8 cellular contexts compared by ENCODE assay signal in genomic region chr11:57515332-57516060, GRCh38. TPM values are rescaled to one million over a fixed set of nuclear protein-coding genes. Genes with fewer than 3 reads are reported as not detected.
DNase-seq lines count a peak whose midpoint lies in the region; ATAC-seq and TF ChIP-seq lines count a peak whose summit lies in the region.

Gene SLC43A1 (minus strand): TSS chr11:57515702. CDS start chr11:57514111, 1,591 bp downstream.

- H3K4me3 Mint-ChIP-seq in activated T-helper 17 cell treated with anti-CD3 and anti-CD28 coated beads, Interleukin-2, amount 50 U/mL, for 72 hours: peak within 1 kb of the TSS; percentile 96
- H3K4me3 Mint-ChIP-seq in progenitor cell of endocrine pancreas (ENCODE audit: low read depth): peak within 1 kb of the TSS; percentile 93

- H3K4me1 Mint-ChIP-seq in activated T-helper 17 cell treated with anti-CD3 and anti-CD28 coated beads, Interleukin-2, amount 50 U/mL, for 72 hours: no peaks in the 10 kb centered on the region
- peaks cover 8% of the 10 kb centered on the region for H3K4me1 Mint-ChIP-seq in progenitor cell of endocrine pancreas (ENCODE audit: low read depth)

- H3K27me3 Mint-ChIP-seq in activated T-helper 17 cell treated with anti-CD3 and anti-CD28 coated beads, Interleukin-2, amount 50 U/mL, for 72 hours: no peaks in the 10 kb centered on the region
- peaks cover 16% of the 10 kb centered on the region for H3K27me3 Mint-ChIP-seq in progenitor cell of endocrine pancreas

- peak within 1 kb of the TSS; percentile 87 for H3K27ac Mint-ChIP-seq in activated T-helper 17 cell treated with anti-CD3 and anti-CD28 coated beads, Interleukin-2, amount 50 U/mL, for 72 hours
- H3K27ac Mint-ChIP-seq in progenitor cell of endocrine pancreas: peak within 1 kb of the TSS; percentile 94

- no peak for TF ChIP-seq CTCF in progenitor cell of endocrine pancreas (IDR thresholded peaks at IDR 0.05; ENCODE audit: unreplicated experiment)

- ATAC-seq in HG02678 (IDR thresholded peaks at IDR 0.05; ENCODE audit: unreplicated experiment): peak; percentile 50
- peak; percentile 67 for ATAC-seq in activated T-helper 17 cell treated with anti-CD3 and anti-CD28 coated beads, Interleukin-2, amount 50 U/mL, for 72 hours (replicated peaks)

- H3K36me3 Mint-ChIP-seq in activated T-helper 17 cell treated with anti-CD3 and anti-CD28 coated beads, Interleukin-2, amount 50 U/mL, for 72 hours (ENCODE audit: low read depth): no peaks in the 10 kb centered on the region
- no peaks in the 10 kb centered on the region for H3K36me3 Mint-ChIP-seq in progenitor cell of endocrine pancreas (ENCODE audit: insufficient read depth)

- peak; percentile 53 for DNase-seq in NCI-H748 (lab: John Stamatoyannopoulos, UW; ENCODE audit: unreplicated experiment)
- no peak for DNase-seq in NCI-H748 treated with DMSO at 0.1 percent for 48 hours (lab: John Stamatoyannopoulos, UW)
- peak; percentile 9 for DNase-seq in NCI-H524 treated with DMSO at 0.1 percent for 48 hours (lab: John Stamatoyannopoulos, UW)
- DNase-seq in glomerular visceral epithelial cell (ENCODE audit: extremely low spot score): peak; percentile 53
- DNase-seq in progenitor cell of endocrine pancreas (ENCODE audit: low spot score, unreplicated experiment): peak; percentile 37
- DNase-seq in kidney glomerular epithelial cell (lab: John Stamatoyannopoulos, UW): no peak

- H3K9me3 Mint-ChIP-seq in activated T-helper 17 cell treated with anti-CD3 and anti-CD28 coated beads, Interleukin-2, amount 50 U/mL, for 72 hours: no peaks in the 10 kb centered on the region
- no peaks in the 10 kb centered on the region for H3K9me3 Mint-ChIP-seq in progenitor cell of endocrine pancreas (ENCODE audit: low read depth)

RNA-seq across cellular contexts. Expression of gene SLC43A1, which starts in this region (rescaled TPM):
- 10 to 100 TPM in 1 of 2 donors, 1 to 10 TPM in 1; 9.1 to 20.0 TPM for total RNA-seq in activated T-helper 17 cell treated with anti-CD3 and anti-CD28 coated beads, Interleukin-2, amount 50 U/mL, for 72 hours
- total RNA-seq in progenitor cell of endocrine pancreas: 46.9 and 48.5 TPM in 2 replicates

Comparison
In these comparisons a context has a peak if more than half of its experiments do, and no peak if none do; other contexts are left out.
1. DNase-seq: peak in NCI-H748 (single experiment), NCI-H524 treated with DMSO at 0.1 percent for 48 hours (single experiment), glomerular visceral epithelial cell (single experiment) and progenitor cell of endocrine pancreas (single experiment); none in NCI-H748 treated with DMSO at 0.1 percent for 48 hours (single experiment) and kidney glomerular epithelial cell (single experiment).